ENCODE assay signal across 1 cellular context in the genomic region with DNA sequence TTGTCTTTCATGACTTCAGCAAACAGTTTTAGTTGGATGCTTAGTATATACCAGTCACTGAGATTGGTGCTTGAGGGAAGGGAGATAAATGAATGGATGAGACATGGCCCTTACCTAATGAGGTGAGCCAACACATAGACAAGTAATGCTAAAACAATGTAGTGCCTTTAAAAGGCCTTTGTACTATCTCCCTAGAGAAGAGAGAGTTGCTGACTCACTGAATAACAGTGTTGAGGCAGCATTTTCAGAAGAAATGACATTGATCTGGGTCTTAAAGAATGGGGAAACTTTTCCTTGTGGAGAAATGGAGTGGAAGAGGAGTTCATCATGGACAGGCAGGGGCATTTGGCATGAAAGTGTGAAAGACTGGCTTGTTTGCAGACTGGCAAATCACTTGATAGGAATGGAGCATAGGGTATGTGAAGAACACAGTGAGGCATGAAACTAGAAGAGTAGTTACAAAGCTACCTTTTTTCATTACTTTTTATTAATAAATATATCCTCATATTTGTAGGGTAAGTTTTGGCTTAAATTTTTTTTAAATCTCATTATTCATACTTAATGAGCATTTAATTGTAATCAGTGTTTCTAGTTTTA.
TF ChIP-seq lines count a peak whose summit lies in the region.

No MANE protein-coding gene starts in this region.

TF ChIP-seq in IMR-90, 13 proteins besides CTCF, POLR2A, EP300 and RAD21 (continued from another document):
- TF ChIP-seq, protein P1, sequence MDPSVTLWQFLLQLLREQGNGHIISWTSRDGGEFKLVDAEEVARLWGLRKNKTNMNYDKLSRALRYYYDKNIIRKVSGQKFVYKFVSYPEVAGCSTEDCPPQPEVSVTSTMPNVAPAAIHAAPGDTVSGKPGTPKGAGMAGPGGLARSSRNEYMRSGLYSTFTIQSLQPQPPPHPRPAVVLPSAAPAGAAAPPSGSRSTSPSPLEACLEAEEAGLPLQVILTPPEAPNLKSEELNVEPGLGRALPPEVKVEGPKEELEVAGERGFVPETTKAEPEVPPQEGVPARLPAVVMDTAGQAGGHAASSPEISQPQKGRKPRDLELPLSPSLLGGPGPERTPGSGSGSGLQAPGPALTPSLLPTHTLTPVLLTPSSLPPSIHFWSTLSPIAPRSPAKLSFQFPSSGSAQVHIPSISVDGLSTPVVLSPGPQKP (IDR thresholded peaks at IDR 0.05; ENCODE audit: borderline replicate concordance, low read depth, low read length): no peak
- no peak for TF ChIP-seq BHLHE40 (IDR thresholded peaks at IDR 0.05; ENCODE audit: low read depth, low read length)
